Comparison of ENCODE assay signal across 29 cellular contexts in the genomic region with DNA sequence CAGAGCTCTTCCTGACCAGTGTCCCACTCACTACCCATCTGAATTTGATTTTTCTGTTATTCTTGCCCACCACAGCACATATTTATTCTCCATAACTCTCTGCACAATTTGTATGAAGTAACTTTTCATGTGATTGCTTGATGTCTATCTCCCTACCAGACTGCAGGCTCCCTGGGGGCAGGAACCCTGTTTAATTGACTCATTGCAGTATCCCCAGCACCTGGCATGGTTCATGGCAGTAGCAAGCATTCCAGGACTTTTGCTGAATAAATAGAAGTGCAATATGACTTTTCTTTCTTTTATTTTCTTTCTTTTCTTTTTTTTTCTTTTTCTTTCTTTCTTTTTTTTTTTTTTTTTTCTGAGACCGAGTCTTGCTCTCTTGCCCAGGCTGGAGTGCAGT.
"Had no signal": no experiment of that assay in that cellular context is flagged by ENCODE, and none has a peak within 500 bp of the region (broad histone marks: within the 10 kb centered on the region; RNA-seq: fewer than 3 reads in every experiment).

No MANE protein-coding gene starts in this region.

- H3K4me1 ChIP-seq: colonic mucosa, esophagus muscularis mucosa, esophagus squamous epithelium, foreskin keratinocyte, gastrocnemius medialis, gastroesophageal sphincter, heart left ventricle, heart right ventricle had no signal

- DNase-seq: colonic mucosa; cortex of kidney; dermis blood vessel endothelial cell; dorsolateral prefrontal cortex; effector CD4-positive, alpha-beta T cell; effector CD8-positive, alpha-beta T cell; effector memory CD4-positive, alpha-beta T cell; effector memory CD8-positive, alpha-beta T cell; endodermal cell; erythroblast; esophagus squamous epithelium; foreskin fibroblast; foreskin keratinocyte; foreskin melanocyte; gastrocnemius medialis; glutamatergic neuron; head of caudate nucleus; heart left ventricle; heart right ventricle had no signal

- H3K27ac ChIP-seq: colonic mucosa, coronary artery, dorsolateral prefrontal cortex, epithelial cell of prostate, esophagus muscularis mucosa, esophagus squamous epithelium, foreskin keratinocyte, gastrocnemius medialis, gastroesophageal sphincter, heart left ventricle, heart right ventricle had no signal

- H3K27me3 ChIP-seq: colonic mucosa, dorsolateral prefrontal cortex, esophagus muscularis mucosa, esophagus squamous epithelium, foreskin keratinocyte, gastrocnemius medialis, gastroesophageal sphincter, heart left ventricle, heart right ventricle had no signal

- H3K27ac Mint-ChIP-seq: dendritic cell treated with granulocyte-macrophage colony-stimulating factor and Interleukin-4, amounts not matched to agents 40 ng/mL and 50 ng/mL, for 4 days; effector memory CD8-positive, alpha-beta T cell; endodermal cell had no signal

- H3K36me3 ChIP-seq: colonic mucosa, esophagus muscularis mucosa, esophagus squamous epithelium, gastrocnemius medialis, gastroesophageal sphincter, heart left ventricle, heart right ventricle had no signal

- H3K4me3 Mint-ChIP-seq: dendritic cell treated with granulocyte-macrophage colony-stimulating factor and Interleukin-4, amounts not matched to agents 40 ng/mL and 50 ng/mL, for 4 days; effector memory CD8-positive, alpha-beta T cell; endodermal cell had no signal

- H3K9me3 Mint-ChIP-seq: dendritic cell treated with granulocyte-macrophage colony-stimulating factor and Interleukin-4, amounts not matched to agents 40 ng/mL and 50 ng/mL, for 4 days; effector memory CD8-positive, alpha-beta T cell; endodermal cell had no signal

- FAIRE-seq: colon, endometrium, endothelial cell of umbilical vein, frontal cortex had no signal

- H3K27me3 Mint-ChIP-seq: dendritic cell treated with granulocyte-macrophage colony-stimulating factor and Interleukin-4, amounts not matched to agents 40 ng/mL and 50 ng/mL, for 4 days had no signal

- H3K4me3 ChIP-seq: colonic mucosa, coronary artery, dorsolateral prefrontal cortex, esophagus muscularis mucosa, esophagus squamous epithelium, gastrocnemius medialis, gastroesophageal sphincter, heart left ventricle, heart right ventricle had no signal

- ATAC-seq: effector memory CD8-positive, alpha-beta T cell; esophagus mucosa; foreskin keratinocyte; gastrocnemius medialis; gastroesophageal sphincter; heart left ventricle; heart right ventricle had no signal

- H3K9me3 ChIP-seq: colonic mucosa, esophagus muscularis mucosa, esophagus squamous epithelium, gastrocnemius medialis, gastroesophageal sphincter, heart left ventricle, heart right ventricle had no signal
